ENCODE assay signal across 2 cellular contexts in genomic region chr10:43594944-43595589, GRCh38.
TF ChIP-seq lines count a peak whose summit lies in the region.

No MANE protein-coding gene starts in this region.

TF ChIP-seq in endothelial cell of umbilical vein, 7 proteins besides CTCF, POLR2A, EP300 and RAD21:
- no peak for TF ChIP-seq POLR2AphosphoS5 (IDR thresholded peaks at IDR 0.05; ENCODE audit: insufficient read depth, low read depth, low read length)
- no peak for TF ChIP-seq MYC (IDR thresholded peaks at IDR 0.05; ENCODE audit: low read depth, low read length)
- TF ChIP-seq FOS (IDR thresholded peaks at IDR 0.05; ENCODE audit: borderline replicate concordance, insufficient read depth, low read length), result no peak
- TF ChIP-seq GATA2 (IDR thresholded peaks at IDR 0.05; ENCODE audit: insufficient read depth, insufficient read length, low read depth, low read length), result no peak

TF ChIP-seq in GM23338, 12 proteins besides CTCF, POLR2A, EP300 and RAD21:
- TF ChIP-seq CREB1 (CRISPR knock-in tag; IDR thresholded peaks at IDR 0.05; ENCODE audit: low read depth) (no peak), ZNF114 (CRISPR knock-in tag; IDR thresholded peaks at IDR 0.05) (no peak), NANOG (IDR thresholded peaks at IDR 0.05; ENCODE audit: borderline replicate concordance) (no peak), EZH2phosphoT487 (IDR thresholded peaks at IDR 0.05; ENCODE audit: unreplicated experiment) (no peak), ZNF331 (CRISPR knock-in tag; IDR thresholded peaks at IDR 0.05; ENCODE audit: low read depth) (no peak), EZH2 (IDR thresholded peaks at IDR 0.05; ENCODE audit: low read depth, unreplicated experiment) (no peak), JUNB (IDR thresholded peaks at IDR 0.05; ENCODE audit: unreplicated experiment) (no peak), ZNF462 (CRISPR knock-in tag; IDR thresholded peaks at IDR 0.05) (no peak), STAT1 (IDR thresholded peaks at IDR 0.05; ENCODE audit: unreplicated experiment) (no peak), POLR2AphosphoS5 (IDR thresholded peaks at IDR 0.05; ENCODE audit: low read depth) (no peak)
- TF ChIP-seq, protein P1, sequence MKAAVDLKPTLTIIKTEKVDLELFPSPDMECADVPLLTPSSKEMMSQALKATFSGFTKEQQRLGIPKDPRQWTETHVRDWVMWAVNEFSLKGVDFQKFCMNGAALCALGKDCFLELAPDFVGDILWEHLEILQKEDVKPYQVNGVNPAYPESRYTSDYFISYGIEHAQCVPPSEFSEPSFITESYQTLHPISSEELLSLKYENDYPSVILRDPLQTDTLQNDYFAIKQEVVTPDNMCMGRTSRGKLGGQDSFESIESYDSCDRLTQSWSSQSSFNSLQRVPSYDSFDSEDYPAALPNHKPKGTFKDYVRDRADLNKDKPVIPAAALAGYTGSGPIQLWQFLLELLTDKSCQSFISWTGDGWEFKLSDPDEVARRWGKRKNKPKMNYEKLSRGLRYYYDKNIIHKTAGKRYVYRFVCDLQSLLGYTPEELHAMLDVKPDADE (IDR thresholded peaks at IDR 0.05), result no peak
- TF ChIP-seq, protein P2, sequence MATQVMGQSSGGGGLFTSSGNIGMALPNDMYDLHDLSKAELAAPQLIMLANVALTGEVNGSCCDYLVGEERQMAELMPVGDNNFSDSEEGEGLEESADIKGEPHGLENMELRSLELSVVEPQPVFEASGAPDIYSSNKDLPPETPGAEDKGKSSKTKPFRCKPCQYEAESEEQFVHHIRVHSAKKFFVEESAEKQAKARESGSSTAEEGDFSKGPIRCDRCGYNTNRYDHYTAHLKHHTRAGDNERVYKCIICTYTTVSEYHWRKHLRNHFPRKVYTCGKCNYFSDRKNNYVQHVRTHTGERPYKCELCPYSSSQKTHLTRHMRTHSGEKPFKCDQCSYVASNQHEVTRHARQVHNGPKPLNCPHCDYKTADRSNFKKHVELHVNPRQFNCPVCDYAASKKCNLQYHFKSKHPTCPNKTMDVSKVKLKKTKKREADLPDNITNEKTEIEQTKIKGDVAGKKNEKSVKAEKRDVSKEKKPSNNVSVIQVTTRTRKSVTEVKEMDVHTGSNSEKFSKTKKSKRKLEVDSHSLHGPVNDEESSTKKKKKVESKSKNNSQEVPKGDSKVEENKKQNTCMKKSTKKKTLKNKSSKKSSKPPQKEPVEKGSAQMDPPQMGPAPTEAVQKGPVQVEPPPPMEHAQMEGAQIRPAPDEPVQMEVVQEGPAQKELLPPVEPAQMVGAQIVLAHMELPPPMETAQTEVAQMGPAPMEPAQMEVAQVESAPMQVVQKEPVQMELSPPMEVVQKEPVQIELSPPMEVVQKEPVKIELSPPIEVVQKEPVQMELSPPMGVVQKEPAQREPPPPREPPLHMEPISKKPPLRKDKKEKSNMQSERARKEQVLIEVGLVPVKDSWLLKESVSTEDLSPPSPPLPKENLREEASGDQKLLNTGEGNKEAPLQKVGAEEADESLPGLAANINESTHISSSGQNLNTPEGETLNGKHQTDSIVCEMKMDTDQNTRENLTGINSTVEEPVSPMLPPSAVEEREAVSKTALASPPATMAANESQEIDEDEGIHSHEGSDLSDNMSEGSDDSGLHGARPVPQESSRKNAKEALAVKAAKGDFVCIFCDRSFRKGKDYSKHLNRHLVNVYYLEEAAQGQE (IDR thresholded peaks at IDR 0.05; ENCODE audit: unreplicated experiment), result no peak
